Comparison of ENCODE assay signal across 35 cellular contexts in the genomic region with DNA sequence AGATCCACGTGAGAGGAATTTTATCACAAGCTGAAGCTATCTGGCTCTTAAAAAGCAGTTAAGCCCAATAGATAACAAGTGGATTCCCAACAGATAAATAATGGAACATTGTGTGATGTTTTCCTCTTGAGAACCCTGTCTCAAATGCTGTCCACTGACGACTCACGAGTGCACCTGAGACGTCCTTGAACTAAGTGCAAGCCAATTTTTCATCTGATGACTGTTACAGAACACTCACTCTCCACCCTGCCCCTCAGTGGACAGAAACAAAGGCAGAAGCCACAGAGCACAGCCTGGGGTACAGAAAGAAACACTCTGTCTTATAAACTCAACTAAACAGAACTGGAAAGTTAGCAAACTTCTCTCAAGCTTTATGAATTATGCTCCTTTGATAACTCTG.
"Had no signal": no experiment of that assay in that cellular context is flagged by ENCODE, and none has a peak within 500 bp of the region (broad histone marks: within the 10 kb centered on the region; RNA-seq: fewer than 3 reads in every experiment).

No MANE protein-coding gene starts in this region.

- H3K27ac ChIP-seq: adrenal gland, body of pancreas, brain microvascular endothelial cell, breast epithelium, VCaP had no signal

- H3K27me3 ChIP-seq: adrenal gland, body of pancreas, brain microvascular endothelial cell, breast epithelium had no signal

- H3K36me3 ChIP-seq: adrenal gland, brain microvascular endothelial cell, breast epithelium had no signal

- H3K27me3 Mint-ChIP-seq: activated B cell treated with CpG ODN at 0.5 μM for 24 hours; activated CD4-positive, alpha-beta memory T cell treated with anti-CD3 and anti-CD28 coated beads for 36 hours; activated CD4-positive, alpha-beta T cell treated with anti-CD3 and anti-CD28 coated beads, Interleukin-2, amount 10 ng/mL, durations not matched to agents 24 days and 14 days; activated CD8-positive, alpha-beta T cell treated with anti-CD3 and anti-CD28 coated beads for 36 hours; activated naive CD8-positive, alpha-beta T cell treated with anti-CD3 and anti-CD28 coated beads for 36 hours; activated T-helper 17 cell treated with anti-CD3 and anti-CD28 coated beads, Interleukin-2, amount 50 U/mL, for 72 hours had no signal

- DNase-seq: activated B cell treated with CpG ODN at 0.5 μM for 24 hours; activated CD4-positive, alpha-beta memory T cell treated with anti-CD3 and anti-CD28 coated beads for 36 hours; activated CD4-positive, alpha-beta T cell treated with anti-CD3 and anti-CD28 coated beads for 4 hours; activated CD4-positive, alpha-beta T cell treated with anti-CD3 and anti-CD28 coated beads, Interleukin-2, amount 10 ng/mL, durations not matched to agents 24 days and 14 days; activated CD4-positive, alpha-beta T cell treated with anti-CD3 and anti-CD28 coated beads, Interleukin-2, amount 50 U/mL, for 1 hour; activated CD4-positive, alpha-beta T cell treated with anti-CD3 and anti-CD28 coated beads, Interleukin-2, amount 50 U/mL, for 4 hours; activated CD4-positive, CD25-positive, alpha-beta regulatory T cell treated with anti-CD3 and anti-CD28 coated beads, Interleukin-2, amount 50 U/mL, for 72 hours; activated CD8-positive, alpha-beta memory T cell treated with anti-CD3 and anti-CD28 coated beads, Interleukin-2, amount 50 U/mL, for 4 hours; activated CD8-positive, alpha-beta T cell treated with anti-CD3 and anti-CD28 coated beads for 36 hours; activated effector memory CD4-positive, alpha-beta T cell treated with anti-CD3 and anti-CD28 coated beads, Interleukin-2, amount 50 U/mL, for 16 hours; activated gamma-delta T cell treated with Interleukin-2 at 50 U/mL for 16 hours; activated naive CD4-positive, alpha-beta T cell; activated naive CD4-positive, alpha-beta T cell treated with anti-CD3 and anti-CD28 coated beads for 36 hours; activated naive CD4-positive, alpha-beta T cell treated with anti-CD3 and anti-CD28 coated beads, Interleukin-2, amount 50 U/mL, for 16 hours; activated naive CD8-positive, alpha-beta T cell treated with anti-CD3 and anti-CD28 coated beads for 36 hours; activated T-cell treated with anti-CD3 and anti-CD28 coated beads for 4 hours; activated T-cell treated with anti-CD3 and anti-CD28 coated beads, Interleukin-2, amount 50 U/mL, for 1 hour; activated T-cell treated with anti-CD3 and anti-CD28 coated beads, Interleukin-2, amount 50 U/mL, for 4 hours; activated T-cell treated with anti-CD3 and anti-CD28 coated beads, Interleukin-2, amount 50 U/mL, for 72 hours; amniotic stem cell; aorta; body of pancreas; brain microvascular endothelial cell; central memory CD4-positive, alpha-beta T cell; T-helper 1 cell; T-helper 2 cell; T-helper 9 cell had no signal

- H3K27ac Mint-ChIP-seq: activated B cell treated with CpG ODN at 0.5 μM for 24 hours; activated CD4-positive, alpha-beta memory T cell treated with anti-CD3 and anti-CD28 coated beads for 36 hours; activated CD4-positive, alpha-beta T cell treated with anti-CD3 and anti-CD28 coated beads, Interleukin-2, amount 10 ng/mL, durations not matched to agents 24 days and 14 days; activated CD8-positive, alpha-beta T cell treated with anti-CD3 and anti-CD28 coated beads for 36 hours; activated naive CD4-positive, alpha-beta T cell treated with anti-CD3 and anti-CD28 coated beads for 36 hours; activated naive CD4-positive, alpha-beta T cell treated with anti-CD3 and anti-CD28 coated beads, Interleukin-2, amount 50 U/mL, for 72 hours; activated naive CD8-positive, alpha-beta T cell treated with anti-CD3 and anti-CD28 coated beads for 36 hours; activated T-cell treated with anti-CD3 and anti-CD28 coated beads, Interleukin-2, amount 50 U/mL, for 72 hours; activated T-helper 1 cell treated with anti-CD3 and anti-CD28 coated beads, Interleukin-12 subunit alpha, Interleukin-12 subunit beta, Interleukin-2, Interleukin-4 antibody, amounts not matched to agents 30 ng/mL and 10 ng/mL and 1 ng/mL, durations not matched to agents 14 hours and 24 hours and 36 hours; activated T-helper 17 cell treated with anti-CD3 and anti-CD28 coated beads, Interleukin-2, amount 50 U/mL, for 72 hours; T-helper 1 cell treated with Interleukin-12 subunit alpha and Interleukin-12 subunit beta and Interleukin-4 antibody, amounts not matched to agents 30 μg/mL and 1 μg/mL, for 36 hours; T-helper 2 cell treated with Interferon-gamma antibody and Interleukin-4, amounts not matched to agents 5 μg/mL and 100 μg/mL, for 36 hours had no signal

- H3K4me1 ChIP-seq: adrenal gland, body of pancreas, breast epithelium had no signal

- H3K4me1 Mint-ChIP-seq: activated B cell treated with CpG ODN at 0.5 μM for 24 hours; activated CD4-positive, alpha-beta T cell treated with anti-CD3 and anti-CD28 coated beads, Interleukin-2, amount 10 ng/mL, durations not matched to agents 24 days and 14 days; activated naive CD8-positive, alpha-beta T cell treated with anti-CD3 and anti-CD28 coated beads for 36 hours; activated T-helper 17 cell treated with anti-CD3 and anti-CD28 coated beads, Interleukin-2, amount 50 U/mL, for 72 hours had no signal

- H3K36me3 Mint-ChIP-seq: activated CD4-positive, alpha-beta memory T cell treated with anti-CD3 and anti-CD28 coated beads for 36 hours; activated naive CD4-positive, alpha-beta T cell treated with anti-CD3 and anti-CD28 coated beads, Interleukin-2, amount 50 U/mL, for 72 hours; activated naive CD8-positive, alpha-beta T cell treated with anti-CD3 and anti-CD28 coated beads for 36 hours had no signal

- H3K4me3 ChIP-seq: adrenal gland, body of pancreas, breast epithelium had no signal

- H3K4me3 Mint-ChIP-seq: activated B cell treated with CpG ODN at 0.5 μM for 24 hours; activated CD4-positive, alpha-beta memory T cell treated with anti-CD3 and anti-CD28 coated beads for 36 hours; activated CD4-positive, alpha-beta T cell treated with anti-CD3 and anti-CD28 coated beads, Interleukin-2, amount 10 ng/mL, durations not matched to agents 24 days and 14 days; activated CD8-positive, alpha-beta T cell treated with anti-CD3 and anti-CD28 coated beads for 36 hours; activated naive CD4-positive, alpha-beta T cell treated with anti-CD3 and anti-CD28 coated beads for 36 hours; activated naive CD8-positive, alpha-beta T cell treated with anti-CD3 and anti-CD28 coated beads for 36 hours; activated T-cell treated with anti-CD3 and anti-CD28 coated beads, Interleukin-2, amount 50 U/mL, for 4 hours; activated T-cell treated with anti-CD3 and anti-CD28 coated beads, Interleukin-2, amount 50 U/mL, for 72 hours; activated T-helper 1 cell treated with anti-CD3 and anti-CD28 coated beads, Interleukin-12 subunit alpha, Interleukin-12 subunit beta, Interleukin-2, Interleukin-4 antibody, amounts not matched to agents 30 ng/mL and 10 ng/mL and 1 ng/mL, durations not matched to agents 14 hours and 24 hours and 36 hours; activated T-helper 17 cell treated with anti-CD3 and anti-CD28 coated beads, Interleukin-2, amount 50 U/mL, for 72 hours; T-helper 1 cell treated with Interleukin-12 subunit alpha and Interleukin-12 subunit beta and Interleukin-4 antibody, amounts not matched to agents 30 μg/mL and 1 μg/mL, for 36 hours; T-helper 2 cell treated with Interferon-gamma antibody and Interleukin-4, amounts not matched to agents 5 μg/mL and 100 μg/mL, for 36 hours had no signal

- H3K9me3 ChIP-seq: adrenal gland, body of pancreas, breast epithelium had no signal

- H3K9me3 Mint-ChIP-seq: activated CD4-positive, alpha-beta memory T cell treated with anti-CD3 and anti-CD28 coated beads for 36 hours; activated CD4-positive, alpha-beta T cell treated with anti-CD3 and anti-CD28 coated beads, Interleukin-2, amount 10 ng/mL, durations not matched to agents 24 days and 14 days; activated T-helper 1 cell treated with anti-CD3 and anti-CD28 coated beads, Interleukin-12 subunit alpha, Interleukin-12 subunit beta, Interleukin-2, Interleukin-4 antibody, amounts not matched to agents 30 ng/mL and 10 ng/mL and 1 ng/mL, durations not matched to agents 14 hours and 24 hours and 36 hours had no signal

- ATAC-seq: activated CD8-positive, alpha-beta T cell treated with anti-CD3 and anti-CD28 coated beads for 36 hours; activated naive CD4-positive, alpha-beta T cell treated with anti-CD3 and anti-CD28 coated beads, Interleukin-2, amount 50 U/mL, for 72 hours; activated T-cell treated with anti-CD3 and anti-CD28 coated beads, Interleukin-2, amount 50 U/mL, for 4 hours; activated T-cell treated with anti-CD3 and anti-CD28 coated beads, Interleukin-2, amount 50 U/mL, for 72 hours; activated T-helper 17 cell treated with anti-CD3 and anti-CD28 coated beads, Interleukin-2, amount 50 U/mL, for 72 hours; body of pancreas had no signal
